In the genomic region with DNA sequence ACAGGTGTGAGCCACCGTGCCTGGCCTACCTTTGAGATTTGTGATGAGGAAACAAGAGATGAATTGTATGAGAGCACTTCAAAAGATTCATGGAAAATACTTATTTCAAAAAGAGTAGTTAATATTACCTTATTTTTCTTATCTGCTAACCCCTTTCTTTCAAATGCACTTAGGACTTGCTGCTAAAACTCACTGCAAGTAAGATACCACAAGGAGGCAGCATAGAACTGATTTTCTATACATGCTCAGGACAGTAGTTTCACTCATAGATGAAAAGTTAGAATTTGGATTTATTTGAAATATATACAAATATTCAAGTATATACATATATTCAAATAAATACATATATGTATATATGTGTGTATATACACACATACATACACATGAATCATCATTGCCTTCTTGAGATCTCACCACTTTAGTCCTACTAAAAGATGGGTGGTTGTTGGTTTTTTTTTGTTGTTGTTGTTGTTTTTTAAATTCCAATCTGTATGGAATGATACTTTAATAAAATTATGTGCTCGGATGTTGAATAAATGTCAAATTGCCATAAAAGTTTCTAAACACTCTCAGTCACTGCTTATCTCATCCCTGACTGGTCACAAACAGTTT, we compare ENCODE assay signal across 1 cellular context.
TF ChIP-seq lines count a peak whose summit lies in the region.

No MANE protein-coding gene starts in this region.

TF ChIP-seq in GM12878, 131 proteins besides CTCF, POLR2A, EP300 and RAD21:
- TF ChIP-seq TCF12 (IDR thresholded peaks at IDR 0.05; ENCODE audit: low read depth, low read length), result no peak
- peak; percentile 72 for TF ChIP-seq SMC3 (IDR thresholded peaks at IDR 0.05; ENCODE audit: borderline replicate concordance, low read length)
